In the genomic region with DNA sequence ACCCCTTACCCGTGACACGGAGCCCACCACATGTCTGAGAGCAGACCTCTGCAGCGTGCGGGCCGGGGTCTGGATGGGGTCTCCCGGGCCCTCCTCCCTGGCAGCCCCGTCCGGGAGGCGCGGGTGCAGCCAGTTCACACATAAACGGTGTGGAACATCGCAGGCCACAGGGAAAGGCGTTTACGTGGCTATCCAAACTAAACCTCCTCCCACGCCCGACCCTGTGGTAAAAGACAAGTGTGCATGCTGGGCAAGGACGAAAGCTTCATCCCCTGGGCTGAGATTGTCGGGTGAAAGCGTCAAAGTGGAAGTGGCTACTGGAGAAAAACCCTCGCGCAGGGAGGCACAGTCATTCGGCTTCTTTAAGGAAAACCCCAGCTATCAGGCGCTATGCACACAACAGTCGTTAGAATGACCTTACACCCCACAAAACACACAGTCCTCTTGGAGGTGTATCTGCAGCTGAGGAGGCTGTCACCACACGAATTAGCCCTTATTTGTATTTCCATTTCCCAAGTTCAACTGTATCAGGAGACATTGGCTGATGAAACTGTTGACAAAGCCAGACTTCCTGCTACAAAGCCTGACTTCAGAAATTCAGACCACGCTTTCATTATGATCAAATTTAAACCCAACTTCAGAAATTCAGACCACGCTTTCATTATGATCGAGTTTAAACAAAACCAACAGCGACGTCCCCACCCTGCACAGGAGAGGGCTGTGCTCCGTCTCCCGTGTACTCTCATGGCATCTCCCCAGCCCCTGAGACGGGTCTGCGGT, we compare ENCODE assay signal across 9 cellular contexts. TPM values are rescaled to one million over a fixed set of nuclear protein-coding genes. Genes with fewer than 3 reads are reported as not detected.
DNase-seq lines count a peak whose midpoint lies in the region; ATAC-seq and TF ChIP-seq lines count a peak whose summit lies in the region.
"Had no signal": no experiment of that assay in that cellular context is flagged by ENCODE, and none has a peak within 500 bp of the region (broad histone marks: within the 10 kb centered on the region; RNA-seq: fewer than 3 reads in every experiment).

No MANE protein-coding gene starts in this region.

- DNase-seq in GM12865 (ENCODE audit: low read depth) (peak; percentile 84), GM19240 (ENCODE audit: insufficient read length, low spot score) (peak; percentile 57), MV-4-11 (lab: John Stamatoyannopoulos, UW) (peak; percentile 82), right lobe of liver (peak in 1 of 3 donors; percentile 53), osteoblast (ENCODE audit: insufficient read length, low spot score, missing footprints) (no peak), NCI-H1436 (lab: John Stamatoyannopoulos, UW) (no peak), RPMI8226 (no peak), NCI-H748 treated with DMSO at 0.1 percent for 48 hours (lab: John Stamatoyannopoulos, UW) (no peak)
- DNase-seq: NCI-H1092 had no signal

- no peak for TF ChIP-seq CTCF in GM12865 (IDR thresholded peaks at IDR 0.05; ENCODE audit: insufficient read depth, low read depth, low read length, missing control alignments)
- no peak for TF ChIP-seq CTCF in right lobe of liver (IDR thresholded peaks at IDR 0.05)
- no peak for TF ChIP-seq CTCF in osteoblast (IDR thresholded peaks at IDR 0.05; ENCODE audit: extremely low read depth, low read depth, low read length)

- no peaks in the 10 kb centered on the region for H3K27me3 ChIP-seq in right lobe of liver
- no peaks in the 10 kb centered on the region for H3K27me3 ChIP-seq in osteoblast (ENCODE audit: insufficient read depth, low read length)

- H3K4me1 ChIP-seq in right lobe of liver (peaks cover 0 to 30% (median 16%) of the 10 kb centered on the region in 4 donors), osteoblast (ENCODE audit: insufficient read depth, low read length) (peaks cover 11% of the 10 kb centered on the region)

- H3K4me3 ChIP-seq in GM12865 (ENCODE audit: low read depth, low read length), result peak overlapping the region; percentile 47
- no peak overlapping the region for H3K4me3 ChIP-seq in right lobe of liver
- H3K4me3 ChIP-seq in osteoblast (ENCODE audit: insufficient read depth, low read length), result no peak overlapping the region

- H2AFZ ChIP-seq in osteoblast (ENCODE audit: low read length), result no peak overlapping the region

- intact Hi-C loops in right lobe of liver (cut with DNase I), result no loop called here

- ATAC-seq in right lobe of liver, result peak; percentile 46 to 66 (median 56)

- 58% methylated on average over 16 of the region's 34 CpGs for WGBS in right lobe of liver (ENCODE audit: insufficient coverage, low coverage, low lambda C conversion rate, missing lambda C conversion rate)

- no peak for TF ChIP-seq POLR2A in right lobe of liver (IDR thresholded peaks at IDR 0.05)

- H3K36me3 ChIP-seq in right lobe of liver, result no peaks in the 10 kb centered on the region
- H3K36me3 ChIP-seq in osteoblast (ENCODE audit: insufficient read depth, low read length), result peaks cover 2% of the 10 kb centered on the region

- H3K9me3 ChIP-seq in right lobe of liver (no peaks in the 10 kb centered on the region), osteoblast (ENCODE audit: low read depth, low read length) (no peaks in the 10 kb centered on the region)

- H3K27ac ChIP-seq in right lobe of liver (peak overlapping the region in 2 of 3 donors; percentile 84 to 89), osteoblast (ENCODE audit: low read depth, low read length) (no peak overlapping the region)

- no peaks in the 10 kb centered on the region for H3K79me2 ChIP-seq in osteoblast (ENCODE audit: insufficient read depth, low read length)

- H4K20me1 ChIP-seq in osteoblast (ENCODE audit: insufficient read depth, low read length), result peaks cover 41% of the 10 kb centered on the region

- no peak overlapping the region for H3K4me2 ChIP-seq in osteoblast (ENCODE audit: insufficient read depth, low read length)

RNA-seq across cellular contexts. Expression of a gene that starts 15.3 kb away (rescaled TPM):
- total RNA-seq in right lobe of liver (10 to 100 TPM in 4 of 6 experiments, 1 to 10 TPM in 2; 7.0 to 26.4 (median 11.9) TPM), osteoblast (10.3 and 10.5 TPM in 2 replicates)

RNA-seq across cellular contexts. Expression of a gene that starts 56.8 kb away (rescaled TPM):
- total RNA-seq in right lobe of liver (10 to 100 TPM; 24.3 to 43.1 (median 31.8) TPM), osteoblast (11.8 and 13.0 TPM in 2 replicates)

RNA-seq across cellular contexts. Expression of a gene that starts 58.9 kb away (rescaled TPM):
- total RNA-seq in right lobe of liver, result 10 to 100 TPM; 13.3 to 45.3 (median 22.8) TPM
- 3.5 and 5.1 TPM in 2 replicates for total RNA-seq in osteoblast

Comparison
In these comparisons a context has a peak if more than half of its experiments do, and no peak if none do; other contexts are left out.
1. DNase-seq: peak in GM12865 (single experiment), GM19240 (single experiment) and MV-4-11 (single experiment); none in osteoblast (single experiment), NCI-H1436 (single experiment), RPMI8226 (single experiment) and NCI-H748 treated with DMSO at 0.1 percent for 48 hours (single experiment).